ENCODE assay signal across 1 cellular context in the genomic region with DNA sequence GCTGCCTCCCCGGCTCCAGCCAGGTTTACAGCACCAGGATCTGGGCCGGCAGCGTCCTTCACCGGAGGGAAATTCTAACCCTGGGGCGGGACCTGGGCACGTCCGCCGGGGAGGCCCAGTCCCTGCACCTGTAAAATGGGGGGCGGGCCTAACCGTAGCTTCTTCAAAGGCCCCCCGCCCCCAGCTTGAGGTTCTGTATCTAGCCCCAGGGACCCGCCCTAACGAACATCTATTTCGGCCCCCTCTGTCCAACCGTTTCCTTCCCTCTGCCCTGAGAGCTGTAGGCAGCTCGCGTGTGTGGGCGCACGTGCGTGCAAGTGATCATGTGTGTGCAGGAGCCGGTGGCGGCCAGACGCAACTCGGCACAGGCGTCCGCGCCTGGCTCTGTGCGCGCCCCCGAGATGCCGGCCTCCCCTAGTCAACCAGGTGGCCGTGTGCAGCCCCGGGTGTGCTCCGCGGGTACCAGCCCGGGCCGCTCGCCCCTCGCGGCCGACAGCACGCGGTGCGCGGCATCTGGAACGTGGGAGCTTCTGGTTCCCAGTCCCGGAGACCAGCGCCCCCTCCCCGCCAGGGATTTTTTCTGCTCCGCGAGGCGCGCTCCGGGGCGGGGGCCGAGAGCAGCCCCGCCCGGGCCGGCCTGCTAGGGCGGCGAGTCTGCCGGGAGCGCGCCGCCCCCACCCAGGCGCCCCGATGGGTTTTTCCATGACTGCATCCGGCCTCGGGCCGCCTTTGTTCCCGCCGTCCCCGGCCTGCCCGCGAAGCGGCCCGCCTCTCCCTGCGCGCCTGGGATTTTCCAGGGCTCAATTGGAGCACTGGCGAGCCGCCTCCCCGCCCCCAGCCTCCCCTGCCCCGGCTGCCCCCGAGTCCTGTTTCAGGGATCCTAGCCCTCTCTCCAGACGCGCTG.
TF ChIP-seq lines count a peak whose summit lies in the region.

No MANE protein-coding gene starts in this region.

TF ChIP-seq in HepG2, 621 proteins besides CTCF, POLR2A, EP300 and RAD21 (continued from another document and continues in another):
- TF ChIP-seq, protein P1, sequence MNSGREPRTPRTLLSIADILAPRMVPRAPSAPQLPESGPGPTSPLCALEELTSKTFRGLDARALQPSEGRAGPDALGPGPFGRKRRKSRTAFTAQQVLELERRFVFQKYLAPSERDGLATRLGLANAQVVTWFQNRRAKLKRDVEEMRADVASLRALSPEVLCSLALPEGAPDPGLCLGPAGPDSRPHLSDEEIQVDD (CRISPR knock-in tag; IDR thresholded peaks at IDR 0.05; ENCODE audit: borderline replicate concordance), result peak; percentile 88; the same call in 1 of the 2 replicates
- peak; percentile 42; the same call in 1 of the 2 replicates for TF ChIP-seq MIER3 (CRISPR knock-in tag; IDR thresholded peaks at IDR 0.05; ENCODE audit: borderline replicate concordance)
- TF ChIP-seq ZFY (CRISPR knock-in tag; IDR thresholded peaks at IDR 0.05), result peak; percentile 77
- TF ChIP-seq, protein P2, sequence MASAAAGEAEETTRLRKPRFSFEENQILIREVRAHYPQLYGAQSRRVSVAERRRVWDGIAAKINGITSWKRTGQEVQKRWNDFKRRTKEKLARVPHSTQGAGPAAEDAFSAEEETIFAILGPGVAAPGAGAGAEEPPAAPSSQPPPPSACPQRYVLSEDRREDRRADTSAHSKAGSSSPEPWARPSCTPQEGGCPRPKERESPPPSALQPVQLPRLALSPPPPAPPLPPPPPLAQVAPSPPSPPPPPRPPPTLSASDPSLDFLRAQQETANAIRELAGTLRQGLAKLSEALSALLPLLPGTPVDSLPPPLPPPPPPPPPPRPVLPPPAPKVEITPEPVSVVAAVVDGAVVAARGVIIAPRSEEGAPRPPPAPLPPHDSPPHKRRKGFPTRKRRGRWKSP (CRISPR knock-in tag; IDR thresholded peaks at IDR 0.05), result peak; percentile 39; the same call in 1 of the 2 replicates
- TF ChIP-seq MED13 (CRISPR knock-in tag; IDR thresholded peaks at IDR 0.05), result peak; percentile 65; the same call in 1 of the 2 replicates
- no peak for TF ChIP-seq GPN1 (CRISPR knock-in tag; IDR thresholded peaks at IDR 0.05; ENCODE audit: borderline replicate concordance)
- no peak for TF ChIP-seq ZUFSP (CRISPR knock-in tag; IDR thresholded peaks at IDR 0.05; ENCODE audit: borderline replicate concordance)
- TF ChIP-seq SNAI1 (CRISPR knock-in tag; IDR thresholded peaks at IDR 0.05; ENCODE audit: borderline replicate concordance), result peak; percentile 35; the same call in 1 of the 2 replicates
- peak; percentile 80 for TF ChIP-seq CCDC6 (CRISPR knock-in tag; IDR thresholded peaks at IDR 0.05)
- TF ChIP-seq ZNF280D (CRISPR knock-in tag; IDR thresholded peaks at IDR 0.05), result no peak
- peak; percentile 86; the same call in 1 of the 2 replicates for TF ChIP-seq ZNF749 (CRISPR knock-in tag; IDR thresholded peaks at IDR 0.05; ENCODE audit: borderline replicate concordance)
- TF ChIP-seq, protein P3, sequence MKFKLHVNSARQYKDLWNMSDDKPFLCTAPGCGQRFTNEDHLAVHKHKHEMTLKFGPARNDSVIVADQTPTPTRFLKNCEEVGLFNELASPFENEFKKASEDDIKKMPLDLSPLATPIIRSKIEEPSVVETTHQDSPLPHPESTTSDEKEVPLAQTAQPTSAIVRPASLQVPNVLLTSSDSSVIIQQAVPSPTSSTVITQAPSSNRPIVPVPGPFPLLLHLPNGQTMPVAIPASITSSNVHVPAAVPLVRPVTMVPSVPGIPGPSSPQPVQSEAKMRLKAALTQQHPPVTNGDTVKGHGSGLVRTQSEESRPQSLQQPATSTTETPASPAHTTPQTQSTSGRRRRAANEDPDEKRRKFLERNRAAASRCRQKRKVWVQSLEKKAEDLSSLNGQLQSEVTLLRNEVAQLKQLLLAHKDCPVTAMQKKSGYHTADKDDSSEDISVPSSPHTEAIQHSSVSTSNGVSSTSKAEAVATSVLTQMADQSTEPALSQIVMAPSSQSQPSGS (CRISPR knock-in tag; IDR thresholded peaks at IDR 0.05), result no peak
- no peak for TF ChIP-seq TRIM24 (CRISPR knock-in tag; IDR thresholded peaks at IDR 0.05)
- TF ChIP-seq JDP2 (CRISPR knock-in tag; IDR thresholded peaks at IDR 0.05; ENCODE audit: borderline replicate concordance), result peak; percentile 20; the same call in 1 of the 2 replicates
- no peak; the same call in 1 of the 2 replicates for TF ChIP-seq ZNF251 (CRISPR knock-in tag; IDR thresholded peaks at IDR 0.05)
- TF ChIP-seq ZNF451 (CRISPR knock-in tag; IDR thresholded peaks at IDR 0.05), result peak; percentile 55; the same call in 1 of the 2 replicates
- no peak for TF ChIP-seq TBP (CRISPR knock-in tag; IDR thresholded peaks at IDR 0.05)
- TF ChIP-seq ZNF580 (CRISPR knock-in tag; IDR thresholded peaks at IDR 0.05; ENCODE audit: borderline replicate concordance, low read depth), result peak; percentile 91; the same call in 1 of the 2 replicates
- TF ChIP-seq SIN3B (IDR thresholded peaks at IDR 0.05; ENCODE audit: low read length), result no peak
- TF ChIP-seq BORCS8-MEF2B (CRISPR knock-in tag; IDR thresholded peaks at IDR 0.05), result peak; percentile 89
- peak; percentile 77; the same call in 1 of the 2 replicates for TF ChIP-seq ZNF34 (CRISPR knock-in tag; IDR thresholded peaks at IDR 0.05; ENCODE audit: borderline replicate concordance)
- TF ChIP-seq ISL2 (CRISPR knock-in tag; IDR thresholded peaks at IDR 0.05), result no peak
- TF ChIP-seq ZNF850 (CRISPR knock-in tag; conservative IDR thresholded peaks at IDR 0.05), result no peak
- TF ChIP-seq BCL6 (CRISPR knock-in tag; IDR thresholded peaks at IDR 0.05), result no peak
- no peak for TF ChIP-seq NONO (IDR thresholded peaks at IDR 0.05)
- peak; percentile 25; the same call in 1 of the 2 replicates for TF ChIP-seq NONO (CRISPR knock-in tag; conservative IDR thresholded peaks at IDR 0.05)
- TF ChIP-seq BRD4 (CRISPR knock-in tag; IDR thresholded peaks at IDR 0.05), result peak; percentile 71; the same call in 1 of the 2 replicates
- peak; percentile 68; the same call in 1 of the 2 replicates for TF ChIP-seq TOPORS (CRISPR knock-in tag; IDR thresholded peaks at IDR 0.05)
- TF ChIP-seq POLR2AphosphoS2 (IDR thresholded peaks at IDR 0.05; ENCODE audit: low read depth, low read length), result no peak
- peak; percentile 71 for TF ChIP-seq HDAC1 (CRISPR knock-in tag; IDR thresholded peaks at IDR 0.05)
- TF ChIP-seq, protein P4, sequence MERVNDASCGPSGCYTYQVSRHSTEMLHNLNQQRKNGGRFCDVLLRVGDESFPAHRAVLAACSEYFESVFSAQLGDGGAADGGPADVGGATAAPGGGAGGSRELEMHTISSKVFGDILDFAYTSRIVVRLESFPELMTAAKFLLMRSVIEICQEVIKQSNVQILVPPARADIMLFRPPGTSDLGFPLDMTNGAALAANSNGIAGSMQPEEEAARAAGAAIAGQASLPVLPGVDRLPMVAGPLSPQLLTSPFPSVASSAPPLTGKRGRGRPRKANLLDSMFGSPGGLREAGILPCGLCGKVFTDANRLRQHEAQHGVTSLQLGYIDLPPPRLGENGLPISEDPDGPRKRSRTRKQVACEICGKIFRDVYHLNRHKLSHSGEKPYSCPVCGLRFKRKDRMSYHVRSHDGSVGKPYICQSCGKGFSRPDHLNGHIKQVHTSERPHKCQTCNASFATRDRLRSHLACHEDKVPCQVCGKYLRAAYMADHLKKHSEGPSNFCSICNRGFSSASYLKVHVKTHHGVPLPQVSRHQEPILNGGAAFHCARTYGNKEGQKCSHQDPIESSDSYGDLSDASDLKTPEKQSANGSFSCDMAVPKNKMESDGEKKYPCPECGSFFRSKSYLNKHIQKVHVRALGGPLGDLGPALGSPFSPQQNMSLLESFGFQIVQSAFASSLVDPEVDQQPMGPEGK (CRISPR knock-in tag; IDR thresholded peaks at IDR 0.05), result peak; percentile 92
- peak; percentile 78 for TF ChIP-seq KLF6 (CRISPR knock-in tag; IDR thresholded peaks at IDR 0.05)
- peak; percentile 73 for TF ChIP-seq FOXO1 (CRISPR knock-in tag; IDR thresholded peaks at IDR 0.05)
- TF ChIP-seq, protein P5, sequence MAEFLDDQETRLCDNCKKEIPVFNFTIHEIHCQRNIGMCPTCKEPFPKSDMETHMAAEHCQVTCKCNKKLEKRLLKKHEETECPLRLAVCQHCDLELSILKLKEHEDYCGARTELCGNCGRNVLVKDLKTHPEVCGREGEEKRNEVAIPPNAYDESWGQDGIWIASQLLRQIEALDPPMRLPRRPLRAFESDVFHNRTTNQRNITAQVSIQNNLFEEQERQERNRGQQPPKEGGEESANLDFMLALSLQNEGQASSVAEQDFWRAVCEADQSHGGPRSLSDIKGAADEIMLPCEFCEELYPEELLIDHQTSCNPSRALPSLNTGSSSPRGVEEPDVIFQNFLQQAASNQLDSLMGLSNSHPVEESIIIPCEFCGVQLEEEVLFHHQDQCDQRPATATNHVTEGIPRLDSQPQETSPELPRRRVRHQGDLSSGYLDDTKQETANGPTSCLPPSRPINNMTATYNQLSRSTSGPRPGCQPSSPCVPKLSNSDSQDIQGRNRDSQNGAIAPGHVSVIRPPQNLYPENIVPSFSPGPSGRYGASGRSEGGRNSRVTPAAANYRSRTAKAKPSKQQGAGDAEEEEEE (CRISPR knock-in tag; IDR thresholded peaks at IDR 0.05; ENCODE audit: borderline replicate concordance), result no peak
- TF ChIP-seq SRY (CRISPR knock-in tag; IDR thresholded peaks at IDR 0.05), result peak; percentile 90
- TF ChIP-seq ZNF33B (CRISPR knock-in tag; IDR thresholded peaks at IDR 0.05), result no peak; the same call in 1 of the 2 replicates
- TF ChIP-seq, protein P6, sequence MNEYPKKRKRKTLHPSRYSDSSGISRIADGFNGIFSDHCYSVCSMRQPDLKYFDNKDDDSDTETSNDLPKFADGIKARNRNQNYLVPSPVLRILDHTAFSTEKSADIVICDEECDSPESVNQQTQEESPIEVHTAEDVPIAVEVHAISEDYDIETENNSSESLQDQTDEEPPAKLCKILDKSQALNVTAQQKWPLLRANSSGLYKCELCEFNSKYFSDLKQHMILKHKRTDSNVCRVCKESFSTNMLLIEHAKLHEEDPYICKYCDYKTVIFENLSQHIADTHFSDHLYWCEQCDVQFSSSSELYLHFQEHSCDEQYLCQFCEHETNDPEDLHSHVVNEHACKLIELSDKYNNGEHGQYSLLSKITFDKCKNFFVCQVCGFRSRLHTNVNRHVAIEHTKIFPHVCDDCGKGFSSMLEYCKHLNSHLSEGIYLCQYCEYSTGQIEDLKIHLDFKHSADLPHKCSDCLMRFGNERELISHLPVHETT (CRISPR knock-in tag; conservative IDR thresholded peaks at IDR 0.05), result peak; percentile 72; the same call in 1 of the 2 replicates
- TF ChIP-seq ZMYM4 (CRISPR knock-in tag; IDR thresholded peaks at IDR 0.05), result peak; percentile 66
- 0 out of 2 replicates have a peak, but pooled peaks have one; percentile 26 for TF ChIP-seq TP53 (CRISPR knock-in tag; conservative IDR thresholded peaks at IDR 0.05)
- no peak for TF ChIP-seq FOXO4 (CRISPR knock-in tag; conservative IDR thresholded peaks at IDR 0.05)
